ENCODE assay signal across 8 cellular contexts in genomic region chr14:55102141-55102547, GRCh38. TPM values are rescaled to one million over a fixed set of nuclear protein-coding genes. Genes with fewer than 3 reads are reported as not detected.
A peak's percentile ranks its signal among the peaks of the same experiment; 100 is the strongest.
DNase-seq lines count a peak whose midpoint lies in the region; ATAC-seq and TF ChIP-seq lines count a peak whose summit lies in the region.

No MANE protein-coding gene starts in this region.

- H3K27me3 ChIP-seq in Caco-2 (replicated peaks; ENCODE audit: control insufficient read depth, insufficient read depth, low read length) (no peaks in the 10 kb centered on the region), neural progenitor cell (no peaks in the 10 kb centered on the region)

- no peak overlapping the region for H3K9ac ChIP-seq in neural progenitor cell

- H3K4me3 ChIP-seq in Caco-2 (ENCODE audit: low read depth, low read length) (peak overlapping the region; percentile 37), neural progenitor cell (no peak overlapping the region)

- H3K36me3 Mint-ChIP-seq in Caco-2 (ENCODE audit: insufficient read depth, unreplicated experiment) (peaks cover 26% of the 10 kb centered on the region), neural progenitor cell (peaks cover 6% of the 10 kb centered on the region)
- no peaks in the 10 kb centered on the region for H3K36me3 Mint-ChIP-seq in activated T-cell treated with anti-CD3 and anti-CD28 coated beads, Interleukin-2, amount 50 U/mL, for 4 hours (ENCODE audit: insufficient read depth)

- H3K9me3 Mint-ChIP-seq in Caco-2 (ENCODE audit: unreplicated experiment) = peaks cover 7% of the 10 kb centered on the region
- peaks cover 5% of the 10 kb centered on the region for H3K9me3 Mint-ChIP-seq in activated T-cell treated with anti-CD3 and anti-CD28 coated beads, Interleukin-2, amount 50 U/mL, for 4 hours
- peaks cover 12% of the 10 kb centered on the region for H3K9me3 Mint-ChIP-seq in neural progenitor cell

- H2AFZ ChIP-seq in neural progenitor cell (replicated peaks) = no peak overlapping the region

- POLR2A ChIA-PET in Caco-2 (lab: Charles Lee) = interaction anchor here (0.6 to 2.8 kb wide), 6 partner anchors 20 to 50 kb away, joined by 3 to 54 read pairs (median 12); partner anchors contain the start of gene LGALS3

- H4K20me1 ChIP-seq in neural progenitor cell (ENCODE audit: low read depth) = no peaks in the 10 kb centered on the region

- CTCF ChIA-PET in Caco-2 (lab: Charles Lee) = interaction anchor here (0.9 to 2.2 kb wide), 4 partner anchors 12 to 51 kb away, joined by 3 to 7 read pairs (median 6); partner anchors contain the start of genes LGALS3 and MAPK1IP1L

- ATAC-seq in GM19372 (IDR thresholded peaks at IDR 0.05; ENCODE audit: low read depth, unreplicated experiment) = peak; percentile 62
- peak; percentile 71 for ATAC-seq in HG03439 (IDR thresholded peaks at IDR 0.05; ENCODE audit: unreplicated experiment)
- ATAC-seq in activated T-cell treated with anti-CD3 and anti-CD28 coated beads, Interleukin-2, amount 50 U/mL, for 4 hours = peak; percentile 65 to 70

- H3K79me2 ChIP-seq in neural progenitor cell (ENCODE audit: low read depth) = no peaks in the 10 kb centered on the region

- peaks cover 10% of the 10 kb centered on the region for H3K9me3 ChIP-seq in Caco-2
- H3K9me3 ChIP-seq in neural progenitor cell (ENCODE audit: low read depth) = no peaks in the 10 kb centered on the region

- intact Hi-C loops in Caco-2 (cut with micrococcal nuclease; ENCODE audit: unreplicated experiment) = loop anchor here (2.0 kb wide), 1 partner anchor 25 kb away; no protein-coding TSS in a partner anchor

- H3K4me3 Mint-ChIP-seq in Caco-2 (ENCODE audit: unreplicated experiment) (peak overlapping the region; percentile 91), neural progenitor cell (peak overlapping the region; percentile 46)
- H3K4me3 Mint-ChIP-seq in activated T-cell treated with anti-CD3 and anti-CD28 coated beads, Interleukin-2, amount 50 U/mL, for 4 hours = no peak overlapping the region

- TF ChIP-seq CTCF in Caco-2 (IDR thresholded peaks at IDR 0.05; ENCODE audit: insufficient read depth in 1 of 2, low read depth in 1 of 2, low read length in 1 of 2, severe bottlenecking in 1 of 2, unreplicated experiment in 1 of 2) (no peak), neural progenitor cell (IDR thresholded peaks at IDR 0.05) (no peak)

- H3K4me1 Mint-ChIP-seq in Caco-2 (ENCODE audit: low read depth, unreplicated experiment) (peaks cover 25% of the 10 kb centered on the region), neural progenitor cell (peaks cover 29% of the 10 kb centered on the region)
- H3K4me1 Mint-ChIP-seq in activated T-cell treated with anti-CD3 and anti-CD28 coated beads, Interleukin-2, amount 50 U/mL, for 4 hours (ENCODE audit: low read depth) = peaks cover 46% of the 10 kb centered on the region

- H3F3A ChIP-seq in neural progenitor cell (ENCODE audit: low read depth) = peaks cover 40% of the 10 kb centered on the region

- DNase-seq in Caco-2 (peak in 1 of 2 experiments; percentile 28), NCI-H69 (lab: John Stamatoyannopoulos, UW) (peak; percentile 97), fibroblast of peridontal ligament (ENCODE audit: extremely low read depth) (peak; percentile 100), neural progenitor cell (ENCODE audit: low spot score) (peak; percentile 79), RKO (ENCODE audit: low spot score) (no peak)
- peak; percentile 22 for DNase-seq in activated T-cell treated with anti-CD3 and anti-CD28 coated beads, Interleukin-2, amount 50 U/mL, for 4 hours

- H3K27me3 Mint-ChIP-seq in Caco-2 (ENCODE audit: insufficient read depth, unreplicated experiment) = no peaks in the 10 kb centered on the region
- H3K27me3 Mint-ChIP-seq in activated T-cell treated with anti-CD3 and anti-CD28 coated beads, Interleukin-2, amount 50 U/mL, for 4 hours (ENCODE audit: low read depth) = no peaks in the 10 kb centered on the region
- H3K27me3 Mint-ChIP-seq in neural progenitor cell (ENCODE audit: insufficient read depth, low read depth) = peaks cover 12% of the 10 kb centered on the region

- H3K27ac Mint-ChIP-seq in Caco-2 (ENCODE audit: unreplicated experiment) (peak overlapping the region; percentile 99), neural progenitor cell (peak overlapping the region; percentile 96)

- H3K4me2 ChIP-seq in neural progenitor cell = peak overlapping the region; percentile 57

- H3K27ac ChIP-seq in neural progenitor cell = peak overlapping the region; percentile 51

- H3K36me3 ChIP-seq in Caco-2 (ENCODE audit: control insufficient read depth, insufficient read depth, low read length) = no peaks in the 10 kb centered on the region
- H3K36me3 ChIP-seq in neural progenitor cell = no peaks in the 10 kb centered on the region

- BruUV-seq in Caco-2 (replicated peaks; lab: Mats Ljungman, UMichigan) = no TSS peak

- H3K4me1 ChIP-seq in Caco-2 (peaks cover 35% of the 10 kb centered on the region), neural progenitor cell (peaks cover 20% of the 10 kb centered on the region)

RNA-seq across cellular contexts. Expression of gene LGALS3, which starts 26.9 kb away (rescaled TPM):
- total RNA-seq in Caco-2 (2022) (206 and 246 TPM in 2 replicates), neural progenitor cell (ENCODE audit: low replicate concordance) (0.99 TPM in 1 of 2 replicates, not detected in the other)
- total RNA-seq in activated T-cell treated with anti-CD3 and anti-CD28 coated beads, Interleukin-2, amount 50 U/mL, for 4 hours = 10 to 100 TPM in 2 of 3 donors, 1 to 10 TPM in 1; 7.3 to 18.9 (median 12.2) TPM

RNA-seq across cellular contexts. Expression of gene MAPK1IP1L, which starts 50.7 kb away (rescaled TPM):
- total RNA-seq in Caco-2 (2022) = 81.8 and 90.8 TPM in 2 replicates
- 100 to 1,000 TPM; 139 to 148 (median 141) TPM for total RNA-seq in activated T-cell treated with anti-CD3 and anti-CD28 coated beads, Interleukin-2, amount 50 U/mL, for 4 hours
- total RNA-seq in neural progenitor cell (ENCODE audit: low replicate concordance) = 72.6 and 125 TPM in 2 replicates

Comparison
In these comparisons a context has a peak if more than half of its experiments do, and no peak if none do; other contexts are left out.
1. RNA of gene LGALS3, which starts 26.9 kb away (total RNA-seq): 206 to 246 TPM in Caco-2; 7.3 to 18.9 TPM in activated T-cell treated with anti-CD3 and anti-CD28 coated beads, Interleukin-2, amount 50 U/mL, for 4 hours and 0.99 TPM in neural progenitor cell; every median in the first group is over 10 times any median in the second.
2. Peak in every context shown above with its lines, with median percentiles within 50 percentile points of each other: ATAC-seq.